Comparison of ENCODE assay signal across 27 cellular contexts in genomic region chr2:23628926-23629325, GRCh38.
"Had no signal": no experiment of that assay in that cellular context is flagged by ENCODE, and none has a peak within 500 bp of the region (broad histone marks: within the 10 kb centered on the region; RNA-seq: fewer than 3 reads in every experiment).

No MANE protein-coding gene starts in this region.

- H3K4me1 ChIP-seq: adrenal gland, parathyroid adenoma, upper lobe of left lung had no signal

- FAIRE-seq: astrocyte, bronchial epithelial cell had no signal

- H3K27ac Mint-ChIP-seq: dendritic cell treated with granulocyte-macrophage colony-stimulating factor and Interleukin-4, amounts not matched to agents 40 ng/mL and 50 ng/mL, for 4 days had no signal

- DNase-seq: activated CD4-positive, alpha-beta T cell treated with anti-CD3 and anti-CD28 coated beads, Interleukin-2, amount 50 U/mL, for 1 hour; activated CD4-positive, CD25-positive, alpha-beta regulatory T cell treated with anti-CD3 and anti-CD28 coated beads, Interleukin-2, amount 50 U/mL, for 72 hours; activated CD8-positive, alpha-beta memory T cell treated with anti-CD3 and anti-CD28 coated beads for 24 hours; activated CD8-positive, alpha-beta memory T cell treated with anti-CD3 and anti-CD28 coated beads, Interleukin-2, amount 50 U/mL, for 48 hours; activated effector memory CD4-positive, alpha-beta T cell treated with anti-CD3 and anti-CD28 coated beads, Interleukin-2, amount 50 U/mL, for 16 hours; activated naive CD4-positive, alpha-beta T cell treated with anti-CD3 and anti-CD28 coated beads, Interleukin-2, amount 50 U/mL, for 16 hours; activated T-cell treated with anti-CD3 and anti-CD28 coated beads, Interleukin-2, amount 50 U/mL, for 48 hours; adrenal gland; effector memory CD4-positive, alpha-beta T cell; foreskin melanocyte; glutamatergic neuron; hippocampal formation; islet precursor cell; midbrain; stimulated activated CD4-positive, alpha-beta T cell treated with anti-CD3 and anti-CD28 coated beads, Interleukin-4, amount 100 ng/mL, for 1 hour; stomach; T-helper 1 cell; T1000; upper lobe of left lung had no signal

- H3K27me3 ChIP-seq: adrenal gland, neutrophil, stomach, upper lobe of left lung had no signal

- H2AFZ ChIP-seq: parathyroid adenoma had no signal

- H3K27ac ChIP-seq: adrenal gland, epithelial cell of prostate, neutrophil, parathyroid adenoma, skin epidermis, stomach, upper lobe of left lung had no signal

- H3K4me3 ChIP-seq: adrenal gland, skin epidermis, stomach, upper lobe of left lung had no signal

- ATAC-seq: left lobe of liver had no signal

- H3K4me3 Mint-ChIP-seq: dendritic cell treated with granulocyte-macrophage colony-stimulating factor and Interleukin-4, amounts not matched to agents 40 ng/mL and 50 ng/mL, for 4 days had no signal

- H3K36me3 ChIP-seq: adrenal gland, neutrophil, stomach, upper lobe of left lung had no signal

- H3K79me2 ChIP-seq: parathyroid adenoma had no signal

- H3K9ac ChIP-seq: parathyroid adenoma had no signal

- H3K9me3 ChIP-seq: adrenal gland, neutrophil had no signal
